ENCODE assay signal across 20 cellular contexts in genomic region chr2:240602266-240603050, GRCh38. TPM values are rescaled to one million over a fixed set of nuclear protein-coding genes. Genes with fewer than 3 reads are reported as not detected.
DNase-seq lines count a peak whose midpoint lies in the region; ATAC-seq, FAIRE-seq and TF ChIP-seq lines count a peak whose summit lies in the region.
"Had no signal": no experiment of that assay in that cellular context is flagged by ENCODE, and none has a peak within 500 bp of the region (broad histone marks: within the 10 kb centered on the region; RNA-seq: fewer than 3 reads in every experiment).

No MANE protein-coding gene starts in this region.

- ATAC-seq in lower lobe of right lung, result no peak
- ATAC-seq: heart left ventricle had no signal

- H3K27me3 ChIP-seq in Peyer's patch, result no peaks in the 10 kb centered on the region
- H3K27me3 ChIP-seq in lower lobe of right lung (ENCODE audit: low read depth), result no peaks in the 10 kb centered on the region
- H3K27me3 ChIP-seq: heart left ventricle, testis had no signal

- no peak overlapping the region for H3K4me3 Mint-ChIP-seq in CD14-positive monocyte
- H3K4me3 Mint-ChIP-seq: IgD-negative memory B cell had no signal

- H3K36me3 ChIP-seq in Peyer's patch, result peaks cover 0 to 28% (median 0%) of the 10 kb centered on the region in 3 donors
- peaks cover 28% of the 10 kb centered on the region for H3K36me3 ChIP-seq in lower lobe of right lung

- peaks cover 23 to 40% of the 10 kb centered on the region in 2 donors for H3K36me3 Mint-ChIP-seq in CD14-positive monocyte

- H3K27ac ChIP-seq in Peyer's patch (no peak overlapping the region), lower lobe of right lung (no peak overlapping the region)
- H3K27ac ChIP-seq: heart left ventricle, SK-N-MC, testis had no signal

- peak overlapping the region in 1 of 7 donors; percentile 68 for H3K27ac Mint-ChIP-seq in CD14-positive monocyte
- H3K27ac Mint-ChIP-seq: IgD-negative memory B cell had no signal

- intact Hi-C loops in CD14-positive monocyte (cut with micrococcal nuclease), result loop anchor here in 1 of 2 donors (10.0 kb wide), 1 partner anchor 62 kb away; no protein-coding TSS in a partner anchor
- intact Hi-C loops in lower lobe of right lung (cut with DNase I), result no loop called here

- H3K4me1 Mint-ChIP-seq in CD14-positive monocyte, result peaks cover 9% of the 10 kb centered on the region
- H3K4me1 Mint-ChIP-seq: IgD-negative memory B cell had no signal

- peaks cover 0 to 19% (median 4%) of the 10 kb centered on the region in 4 donors for H3K4me1 ChIP-seq in Peyer's patch
- H3K4me1 ChIP-seq in lower lobe of right lung, result peaks cover 10% of the 10 kb centered on the region

- TF ChIP-seq POLR2A in Peyer's patch (IDR thresholded peaks at IDR 0.05) (no peak), H54 (IDR thresholded peaks at IDR 0.05; ENCODE audit: low read depth, low read length) (no peak)

- H3K27me3 Mint-ChIP-seq in CD14-positive monocyte (ENCODE audit: low read depth in 3 of 3), result peaks cover 0 to 8% (median 5%) of the 10 kb centered on the region in 3 donors
- H3K27me3 Mint-ChIP-seq: IgD-negative memory B cell had no signal

- no peak overlapping the region for H3K4me3 ChIP-seq in Peyer's patch
- no peak overlapping the region for H3K4me3 ChIP-seq in lower lobe of right lung
- H3K4me3 ChIP-seq: heart left ventricle, SK-N-MC, testis had no signal

- TF ChIP-seq CTCF in CD14-positive monocyte (IDR thresholded peaks at IDR 0.05) (no peak), Peyer's patch (IDR thresholded peaks at IDR 0.05) (no peak), lower lobe of right lung (IDR thresholded peaks at IDR 0.05) (no peak)

- H3K9me3 Mint-ChIP-seq in CD14-positive monocyte, result no peaks in the 10 kb centered on the region
- H3K9me3 Mint-ChIP-seq: IgD-negative memory B cell had no signal

- no peaks in the 10 kb centered on the region for H3K9me3 ChIP-seq in Peyer's patch
- no peaks in the 10 kb centered on the region for H3K9me3 ChIP-seq in lower lobe of right lung
- H3K9me3 ChIP-seq: heart left ventricle, testis had no signal

- peak; percentile 33 for DNase-seq in CD14-positive monocyte (ENCODE audit: low spot score)
- peak in 2 of 3 donors; percentile 42 to 55 for DNase-seq in Peyer's patch
- peak; percentile 35 for DNase-seq in lower lobe of right lung
- no peak for DNase-seq in NCI-H1105 (lab: John Stamatoyannopoulos, UW)
- DNase-seq in H54 (ENCODE audit: insufficient read length, low spot score), result no peak
- no peak for DNase-seq in cortex of kidney (lab: John Stamatoyannopoulos, UW)
- DNase-seq: activated CD4-positive, alpha-beta T cell treated with anti-CD3 and anti-CD28 coated beads for 4 hours; central memory CD4-positive, alpha-beta T cell; effector memory CD4-positive, alpha-beta T cell; midbrain; NCI-H526; OCI-M1; stimulated activated CD4-positive, alpha-beta T cell treated with anti-CD3 and anti-CD28 coated beads, Interleukin-4, amount 100 ng/mL, for 24 hours; stimulated activated CD8-positive, alpha-beta memory T cell treated with anti-CD3 and anti-CD28 coated beads, Interleukin-4, amount 100 ng/mL, for 48 hours; T1000; testis had no signal

- FAIRE-seq in H54 (lab: Jason Lieb, UNC), result no peak
- FAIRE-seq: islet of Langerhans had no signal

RNA-seq across cellular contexts. Expression of gene CAPN10, which starts 15.9 kb away (rescaled TPM):
- polyA plus RNA-seq in CD14-positive monocyte, result 1 to 10 TPM; 7.3 to 7.4 TPM
- total RNA-seq in Peyer's patch (10 to 100 TPM; 48.3 to 96.4 (median 78.9) TPM), lower lobe of right lung (37.2 TPM)

RNA-seq across cellular contexts. Expression of gene GPR35, which starts 22.8 kb away (rescaled TPM):
- polyA plus RNA-seq in CD14-positive monocyte, result 10 to 100 TPM; 30.6 to 36.3 TPM
- 100 to 1,000 TPM in 3 of 4 donors, 10 to 100 TPM in 1; 61.1 to 341 (median 261) TPM for total RNA-seq in Peyer's patch
- total RNA-seq in lower lobe of right lung, result 4.7 TPM
- polyA plus RNA-seq: IgD-negative memory B cell had no signal

RNA-seq across cellular contexts. Expression of gene RNPEPL1, which starts 34.2 kb away (rescaled TPM):
- 10 to 100 TPM; 15.4 to 36.4 TPM for polyA plus RNA-seq in CD14-positive monocyte
- 100 to 1,000 TPM in 3 of 4 donors, 10 to 100 TPM in 1; 85.0 to 175 (median 154) TPM for total RNA-seq in Peyer's patch
- 102 TPM for total RNA-seq in lower lobe of right lung

RNA-seq across cellular contexts. Expression of gene DUSP28, which starts 42.3 kb away (rescaled TPM):
- polyA plus RNA-seq in CD14-positive monocyte, result 10 to 100 TPM; 17.1 to 17.7 TPM
- total RNA-seq in Peyer's patch (10 to 100 TPM in 1 of 4 donors, 1 to 10 TPM in 3; 4.2 to 10.1 (median 7.1) TPM), lower lobe of right lung (5.7 TPM)

RNA-seq across cellular contexts. Expression of gene ANKMY1, which starts 44.7 kb away (rescaled TPM):
- polyA plus RNA-seq in CD14-positive monocyte, result 1 to 10 TPM; 2.1 to 2.9 TPM
- total RNA-seq in Peyer's patch, result 10 to 100 TPM; 27.8 to 89.1 (median 40.1) TPM
- 29.3 TPM for total RNA-seq in lower lobe of right lung

Comparison
In these comparisons a context has a peak if more than half of its experiments do, and no peak if none do; other contexts are left out.
1. DNase-seq: peak in CD14-positive monocyte (single experiment), Peyer's patch (2 of 3) and lower lobe of right lung (single experiment); none in NCI-H1105 (single experiment), H54 (single experiment) and cortex of kidney (single experiment).
2. RNA of gene GPR35, which starts 22.8 kb away (total RNA-seq): 61.1 to 341 TPM in Peyer's patch; 4.7 TPM in lower lobe of right lung (single experiment); every median in the first group is over 10 times any median in the second.